ENCODE assay signal across 27 cellular contexts in the genomic region with DNA sequence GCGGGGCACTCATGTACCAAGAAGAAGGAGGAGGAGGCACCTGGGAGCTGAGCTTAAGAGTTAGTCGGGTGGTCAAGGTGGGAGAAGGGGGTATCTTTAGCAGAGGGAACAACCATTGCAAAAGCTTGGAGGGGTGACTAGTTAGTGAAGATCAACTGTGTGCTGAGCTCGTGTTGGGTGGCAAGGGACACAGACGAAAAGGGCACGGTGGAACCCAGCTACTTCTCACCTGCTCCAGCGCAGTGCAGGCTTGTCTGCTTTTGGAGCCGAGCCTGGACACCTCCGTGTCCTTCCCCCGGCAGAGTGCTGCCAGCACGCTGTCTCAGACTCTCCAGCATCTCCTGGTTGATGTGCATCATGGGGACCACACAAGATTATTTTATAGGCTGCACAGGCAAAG.
DNase-seq lines count a peak whose midpoint lies in the region; ATAC-seq and TF ChIP-seq lines count a peak whose summit lies in the region.
"Had no signal": no experiment of that assay in that cellular context is flagged by ENCODE, and none has a peak within 500 bp of the region (broad histone marks: within the 10 kb centered on the region; RNA-seq: fewer than 3 reads in every experiment).

No MANE protein-coding gene starts in this region.

- no peak overlapping the region for H3K4me3 Mint-ChIP-seq in Calu3 (ENCODE audit: low read depth, unreplicated experiment)
- no peak overlapping the region for H3K4me3 Mint-ChIP-seq in endodermal cell
- H3K4me3 Mint-ChIP-seq: activated naive CD8-positive, alpha-beta T cell; effector memory CD8-positive, alpha-beta T cell; stimulated activated effector memory CD8-positive, alpha-beta T cell treated with anti-CD3 and anti-CD28 coated beads, Interleukin-12 subunit alpha, Interleukin-12 subunit beta, amount 100 ng/mL, for 72 hours; WTC11 had no signal

- peaks cover 31% of the 10 kb centered on the region for H3K4me1 Mint-ChIP-seq in Calu3 (ENCODE audit: low read depth, unreplicated experiment)
- H3K4me1 Mint-ChIP-seq in endodermal cell, result peaks cover 8% of the 10 kb centered on the region

- no peaks in the 10 kb centered on the region for H3K9me3 ChIP-seq in Panc1 (ENCODE audit: control insufficient read depth, insufficient read depth, low read depth, low read length)
- no peaks in the 10 kb centered on the region for H3K9me3 ChIP-seq in endodermal cell (ENCODE audit: control insufficient read depth, low read length)
- H3K9me3 ChIP-seq in prostate gland, result no peaks in the 10 kb centered on the region
- H3K9me3 ChIP-seq: left lung had no signal

- H3K27ac Mint-ChIP-seq in Calu3 (ENCODE audit: unreplicated experiment) (peak overlapping the region; percentile 11), endodermal cell (no peak overlapping the region)
- H3K27ac Mint-ChIP-seq: activated naive CD8-positive, alpha-beta T cell; activated T-helper 2 cell treated with anti-CD3 and anti-CD28 coated beads, Interferon-gamma antibody, Interleukin-2, Interleukin-4, amounts not matched to agents 10 μg/mL and 5 μg/mL and 100 μg/mL, durations not matched to agents 14 hours and 24 hours and 36 hours; effector memory CD8-positive, alpha-beta T cell; stimulated activated effector memory CD8-positive, alpha-beta T cell treated with anti-CD3 and anti-CD28 coated beads, Interleukin-12 subunit alpha, Interleukin-12 subunit beta, amount 100 ng/mL, for 72 hours; WTC11 had no signal

- intact Hi-C loops in Calu3 (cut with micrococcal nuclease; ENCODE audit: unreplicated experiment), result no loop called here
- intact Hi-C loops in Panc1 (cut with micrococcal nuclease; ENCODE audit: unreplicated experiment), result no loop called here
- intact Hi-C loops in prostate gland (cut with DNase I), result no loop called here

- H3K36me3 Mint-ChIP-seq in Calu3 (ENCODE audit: insufficient read depth, unreplicated experiment), result no peaks in the 10 kb centered on the region
- H3K36me3 Mint-ChIP-seq in endodermal cell (ENCODE audit: low read depth), result no peaks in the 10 kb centered on the region
- H3K36me3 Mint-ChIP-seq: activated naive CD8-positive, alpha-beta T cell; stimulated activated effector memory CD8-positive, alpha-beta T cell treated with anti-CD3 and anti-CD28 coated beads, Interleukin-12 subunit alpha, Interleukin-12 subunit beta, amount 100 ng/mL, for 72 hours; WTC11 had no signal

- no peak overlapping the region for H3K9ac ChIP-seq in endodermal cell (ENCODE audit: extremely low read depth, low read length, poor library complexity, severe bottlenecking)
- H3K9ac ChIP-seq: BLaER1 treated with 17β-estradiol and CSF1 and Interleukin-3, amounts not matched to agents 10 nM and 100 nM had no signal

- POLR2A ChIA-PET in Panc1 (lab: Charles Lee), result no interaction called here

- no peak for DNase-seq in Calu3
- DNase-seq in Panc1 (ENCODE audit: low read depth, low spot score), result no peak
- DNase-seq in endodermal cell, result peak; percentile 17
- peak; percentile 50 for DNase-seq in prostate gland (ENCODE audit: low spot score)
- no peak for DNase-seq in amygdala (lab: John Stamatoyannopoulos, UW)
- DNase-seq in hippocampal formation (lab: John Stamatoyannopoulos, UW), result no peak
- DNase-seq in medulla oblongata (ENCODE audit: extremely low spot score), result no peak
- no peak for DNase-seq in mucosa of gallbladder (ENCODE audit: low spot score)
- DNase-seq: activated CD4-positive, alpha-beta T cell treated with anti-CD3 and anti-CD28 coated beads, Interleukin-2, amount 50 U/mL, for 4 hours; COR-L47; DMS79 treated with DMSO at 0.1 percent for 48 hours; effector memory CD8-positive, alpha-beta T cell; foreskin melanocyte; Karpas-422; left lung; MV-4-11; NCI-H1694; NCI-H2171; NCI-H524 treated with DMSO at 0.1 percent for 48 hours; stimulated activated CD4-positive, alpha-beta T cell treated with anti-CD3 and anti-CD28 coated beads, Interleukin-2, amount 100 ng/mL, for 48 hours; T1000 had no signal

- H3K9me3 Mint-ChIP-seq in Calu3 (ENCODE audit: low read depth, unreplicated experiment) (no peaks in the 10 kb centered on the region), endodermal cell (no peaks in the 10 kb centered on the region)
- H3K9me3 Mint-ChIP-seq: activated T-helper 2 cell treated with anti-CD3 and anti-CD28 coated beads, Interferon-gamma antibody, Interleukin-2, Interleukin-4, amounts not matched to agents 10 μg/mL and 5 μg/mL and 100 μg/mL, durations not matched to agents 14 hours and 24 hours and 36 hours; effector memory CD8-positive, alpha-beta T cell; stimulated activated effector memory CD8-positive, alpha-beta T cell treated with anti-CD3 and anti-CD28 coated beads, Interleukin-12 subunit alpha, Interleukin-12 subunit beta, amount 100 ng/mL, for 72 hours; WTC11 had no signal

- TF ChIP-seq CTCF in Calu3 (IDR thresholded peaks at IDR 0.05; ENCODE audit: unreplicated experiment) (no peak), Panc1 (IDR thresholded peaks at IDR 0.05) (no peak), endodermal cell (conservative IDR thresholded peaks at IDR 0.05) (no peak), prostate gland (IDR thresholded peaks at IDR 0.05) (no peak)

- CTCF ChIA-PET in Calu3 (lab: Charles Lee), result no interaction called here
- CTCF ChIA-PET in Panc1 (lab: Charles Lee), result interaction anchor here (0.5 kb wide), 1 partner anchor 122 kb away, joined by 5 read pairs; no protein-coding TSS in a partner anchor

- in situ Hi-C loops in Panc1 (cut with HindIII; ENCODE audit: low pct_unique_long_range_greater_than_20kb, low sequenced_read_pairs), result no loop called here

- H3K27me3 Mint-ChIP-seq in Calu3 (ENCODE audit: unreplicated experiment) (peaks cover 17% of the 10 kb centered on the region), endodermal cell (ENCODE audit: insufficient read depth) (no peaks in the 10 kb centered on the region)

- no peak for ATAC-seq in Panc1
- ATAC-seq: effector memory CD8-positive, alpha-beta T cell; esophagus mucosa; stimulated activated effector memory CD8-positive, alpha-beta T cell treated with anti-CD3 and anti-CD28 coated beads, Interleukin-12 subunit alpha, Interleukin-12 subunit beta, amount 100 ng/mL, for 72 hours; WTC11 had no signal

- H3K27ac ChIP-seq in Panc1 (ENCODE audit: low read length) (peak overlapping the region; percentile 69; the same call in 1 of the 2 replicates), endodermal cell (ENCODE audit: low read depth, low read length) (peak overlapping the region; percentile 54), prostate gland (peak overlapping the region; percentile 58 to 74)
- H3K27ac ChIP-seq: BLaER1 treated with 17β-estradiol and CSF1 and Interleukin-3, amounts not matched to agents 10 nM and 100 nM had no signal

- no peaks in the 10 kb centered on the region for H3K36me3 ChIP-seq in Panc1 (ENCODE audit: control insufficient read depth, insufficient read depth, low read length)
- H3K36me3 ChIP-seq in endodermal cell (ENCODE audit: control insufficient read depth, insufficient read depth, low read length), result no peaks in the 10 kb centered on the region
- no peaks in the 10 kb centered on the region for H3K36me3 ChIP-seq in prostate gland
- H3K36me3 ChIP-seq: BLaER1 treated with 17β-estradiol and CSF1 and Interleukin-3, amounts not matched to agents 10 nM and 100 nM; left lung had no signal

- BruUV-seq in Calu3 (replicated peaks; lab: Mats Ljungman, UMichigan) (no TSS peak), Panc1 (replicated peaks; lab: Mats Ljungman, UMichigan) (no TSS peak)

- 93 to 95% methylated on average over 10 of the region's 10 CpGs for WGBS in endodermal cell (ENCODE audit: insufficient coverage in 1 of 2, insufficient read length in 1 of 2), 2 experiments
- 18% methylated on average over 10 of the region's 10 CpGs for WGBS in prostate gland

- H3K27me3 ChIP-seq in Panc1 (ENCODE audit: control insufficient read depth, insufficient read depth, low read length) (no peaks in the 10 kb centered on the region), endodermal cell (ENCODE audit: control insufficient read depth, insufficient read depth, low read length, poor library complexity, severe bottlenecking) (no peaks in the 10 kb centered on the region), prostate gland (replicated peaks; ENCODE audit: insufficient read depth) (no peaks in the 10 kb centered on the region)
- H3K27me3 ChIP-seq: left lung had no signal

- H3K4me3 ChIP-seq in Panc1 (ENCODE audit: low read depth in 2 of 2, low read length in 2 of 2) (no peak overlapping the region), endodermal cell (ENCODE audit: low read length) (no peak overlapping the region), prostate gland (no peak overlapping the region)
- H3K4me3 ChIP-seq: BLaER1 treated with 17β-estradiol and CSF1 and Interleukin-3, amounts not matched to agents 10 nM and 100 nM; left lung had no signal

- H3K4me1 ChIP-seq in Panc1 (ENCODE audit: control insufficient read depth, insufficient read depth, low read length) (peaks cover 36% of the 10 kb centered on the region), endodermal cell (ENCODE audit: control insufficient read depth, insufficient read depth, low read length) (no peaks in the 10 kb centered on the region), prostate gland (replicated peaks) (no peaks in the 10 kb centered on the region)

- no peak for TF ChIP-seq POLR2A in prostate gland (IDR thresholded peaks at IDR 0.05)

Comparison
In these comparisons a context has a peak if more than half of its experiments do, and no peak if none do; other contexts are left out.
1. DNase-seq: peak in endodermal cell (single experiment) and prostate gland (single experiment); none in Calu3 (single experiment), Panc1 (single experiment), amygdala (0 of 56), hippocampal formation (0 of 2), medulla oblongata (single experiment) and mucosa of gallbladder (single experiment).
2. Peak in every context shown above with its lines, with median percentiles within 50 percentile points of each other: H3K27ac ChIP-seq.